ENCODE assay signal across 20 cellular contexts in the genomic region with DNA sequence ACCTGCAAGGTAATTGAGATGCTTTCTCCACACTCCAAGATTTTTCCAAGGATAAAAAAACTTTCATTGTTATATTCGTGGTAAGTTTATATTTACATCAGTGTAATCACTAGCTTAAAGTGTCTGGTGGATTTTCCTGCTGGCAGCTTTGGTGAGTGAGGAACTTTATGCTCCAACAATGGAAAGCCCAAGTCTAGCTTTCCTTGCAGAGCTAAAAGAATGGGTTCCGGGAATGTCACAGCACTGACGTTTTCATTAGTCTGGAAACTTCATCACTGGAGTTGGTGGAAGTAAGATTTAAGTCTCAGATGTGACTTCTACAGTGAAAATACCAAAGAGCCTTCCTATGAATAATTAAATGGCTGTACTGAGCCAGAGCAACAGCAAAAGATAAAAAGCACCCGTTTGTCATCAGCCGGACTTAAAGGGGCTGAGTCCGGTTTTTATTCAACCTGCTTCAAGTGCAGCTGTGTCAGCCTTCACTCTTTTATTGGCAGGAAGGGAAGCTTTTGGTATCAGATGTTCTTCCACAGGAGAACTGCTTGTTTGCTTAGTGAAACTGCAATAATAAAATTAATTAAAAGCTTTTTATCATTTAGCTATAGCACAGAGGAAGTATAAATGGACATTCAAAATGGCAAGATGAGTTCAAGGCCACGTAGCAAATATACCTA. TPM values are rescaled to one million over a fixed set of nuclear protein-coding genes. Genes with fewer than 3 reads are reported as not detected.
A peak's percentile ranks its signal among the peaks of the same experiment; 100 is the strongest.
DNase-seq lines count a peak whose midpoint lies in the region; ATAC-seq, FAIRE-seq and TF ChIP-seq lines count a peak whose summit lies in the region.
"Had no signal": no experiment of that assay in that cellular context is flagged by ENCODE, and none has a peak within 500 bp of the region (broad histone marks: within the 10 kb centered on the region; RNA-seq: fewer than 3 reads in every experiment).

No MANE protein-coding gene starts in this region.

- TF ChIP-seq POLR2A in endothelial cell of umbilical vein (IDR thresholded peaks at IDR 0.05; ENCODE audit: low read depth, low read length): no peak

- H3K9me3 ChIP-seq in endothelial cell of umbilical vein (replicated peaks; ENCODE audit: control insufficient read depth, insufficient read depth, low read length) (no peaks in the 10 kb centered on the region), A673 (ENCODE audit: low read depth, low read length, poor library complexity, severe bottlenecking) (no peaks in the 10 kb centered on the region)
- H3K9me3 ChIP-seq: pancreas, Peyer's patch, upper lobe of left lung had no signal

- H3K27me3 ChIP-seq in endothelial cell of umbilical vein (ENCODE audit: control insufficient read depth in 2 of 2, insufficient read depth in 2 of 2, low read length in 2 of 2): peaks cover 2 to 7% of the 10 kb centered on the region in 2 experiments
- H3K27me3 ChIP-seq in A673 (replicated peaks; ENCODE audit: insufficient read depth, low read depth, low read length, poor library complexity): no peaks in the 10 kb centered on the region
- H3K27me3 ChIP-seq: pancreas, Peyer's patch, upper lobe of left lung had no signal

- FAIRE-seq in endothelial cell of umbilical vein (lab: Jason Lieb, UNC): no peak
- FAIRE-seq: pancreas had no signal

- H3K9me1 ChIP-seq in endothelial cell of umbilical vein (replicated peaks; ENCODE audit: control insufficient read depth, extremely low read depth, insufficient read depth, low read length): no peaks in the 10 kb centered on the region

- DNase-seq in NCI-H2029 (lab: John Stamatoyannopoulos, UW) (peak; percentile 37), NCI-H2029 treated with DMSO at 0.1 percent for 48 hours (lab: John Stamatoyannopoulos, UW) (no peak), NCI-H748 (lab: John Stamatoyannopoulos, UW; ENCODE audit: unreplicated experiment) (peak; percentile 59), endothelial cell of umbilical vein (ENCODE audit: low read depth, low spot score) (peak; percentile 35), retinal pigment epithelial cell (ENCODE audit: low read depth) (no peak), GM13977 (ENCODE audit: low spot score) (no peak), A673 (ENCODE audit: low spot score) (no peak)
- DNase-seq: activated CD8-positive, alpha-beta T cell treated with anti-CD3 and anti-CD28 coated beads for 36 hours; activated naive CD8-positive, alpha-beta T cell treated with anti-CD3 and anti-CD28 coated beads for 36 hours; CD4-positive, alpha-beta T cell; effector CD4-positive, alpha-beta T cell; hippocampal formation; KG1; NCI-H524; pancreas; Peyer's patch; stimulated activated naive CD8-positive, alpha-beta T cell treated with anti-CD3 and anti-CD28 coated beads, Interleukin-15, Interleukin-2, amounts not matched to agents 100 U/mL and 50 U/mL, for 24 hours; SW 1271; upper lobe of left lung had no signal

- dilution Hi-C loops in endothelial cell of umbilical vein (cut with MboI; ENCODE audit: extremely low pct_ligation_motif_present, low sequenced_read_pairs): no loop called here

- H3K36me3 ChIP-seq in endothelial cell of umbilical vein (ENCODE audit: control insufficient read depth in 2 of 2, extremely low read depth in 1 of 2, insufficient read depth in 2 of 2, low read length in 2 of 2): no peaks in the 10 kb centered on the region
- H3K36me3 ChIP-seq in A673 (ENCODE audit: insufficient read depth, low read length, poor library complexity, severe bottlenecking): no peaks in the 10 kb centered on the region
- H3K36me3 ChIP-seq: pancreas, Peyer's patch, upper lobe of left lung had no signal

- POLR2A ChIA-PET in endothelial cell of umbilical vein (lab: Charles Lee): no interaction called here
- POLR2A ChIA-PET in A673 (lab: Charles Lee; ENCODE audit: low non-redundant PET): interaction anchor here (0.7 kb wide), 2 partner anchors 18 to 30 kb away, joined by 3 read pairs; no protein-coding TSS in a partner anchor

- intact Hi-C loops in endothelial cell of umbilical vein (cut with micrococcal nuclease) (no loop called here), A673 (cut with micrococcal nuclease; ENCODE audit: unreplicated experiment) (no loop called here)

- no peak for ATAC-seq in HG03378 (IDR thresholded peaks at IDR 0.05; ENCODE audit: unreplicated experiment)
- ATAC-seq: activated CD8-positive, alpha-beta T cell treated with anti-CD3 and anti-CD28 coated beads for 36 hours; pancreas; stimulated activated naive CD8-positive, alpha-beta T cell treated with anti-CD3 and anti-CD28 coated beads, Interleukin-15, Interleukin-2, amounts not matched to agents 100 U/mL and 50 U/mL, for 24 hours had no signal

- TF ChIP-seq CTCF in endothelial cell of umbilical vein (IDR thresholded peaks at IDR 0.05; ENCODE audit: extremely low read depth in 1 of 2, insufficient read depth in 1 of 2, low read depth in 1 of 2, low read length in 2 of 2) (no peak), retinal pigment epithelial cell (conservative IDR thresholded peaks at IDR 0.05; ENCODE audit: low read depth, low read length) (no peak), GM13977 (IDR thresholded peaks at IDR 0.05; ENCODE audit: extremely low read depth, insufficient read depth, missing control alignments) (no peak), A673 (conservative IDR thresholded peaks at IDR 0.05; ENCODE audit: low read depth, low read length) (no peak)

- CTCF ChIA-PET in endothelial cell of umbilical vein (lab: Charles Lee) (interaction anchor here (1.1 to 1.9 kb wide), 3 partner anchors 11 to 135 kb away, joined by 3 to 5 read pairs (median 5); no protein-coding TSS in a partner anchor), A673 (lab: Charles Lee) (no interaction called here)

- BruUV-seq in endothelial cell of umbilical vein (replicated peaks; lab: Mats Ljungman, UMichigan): no TSS peak
- no TSS peak for BruUV-seq in A673 (replicated peaks; lab: Mats Ljungman, UMichigan)

- H2AFZ ChIP-seq in endothelial cell of umbilical vein (ENCODE audit: low read depth, low read length): no peak overlapping the region

- no peak overlapping the region for H3K9ac ChIP-seq in endothelial cell of umbilical vein (replicated peaks; ENCODE audit: extremely low read depth, insufficient read depth, low read length)

- H3K79me2 ChIP-seq in endothelial cell of umbilical vein (ENCODE audit: control insufficient read depth, insufficient read depth, low read length): no peaks in the 10 kb centered on the region

- no peak overlapping the region for H3K4me3 ChIP-seq in endothelial cell of umbilical vein (replicated peaks in 1 of 3; ENCODE audit: insufficient read depth in 1 of 3, low read depth in 1 of 3, low read length in 3 of 3)
- H3K4me3 ChIP-seq in retinal pigment epithelial cell (ENCODE audit: low read length): peak overlapping the region; percentile 5
- no peak overlapping the region for H3K4me3 ChIP-seq in A673 (ENCODE audit: low read depth, low read length, poor library complexity, severe bottlenecking)
- H3K4me3 ChIP-seq: pancreas, Peyer's patch, upper lobe of left lung had no signal

- H4K20me1 ChIP-seq in endothelial cell of umbilical vein (replicated peaks; ENCODE audit: control insufficient read depth, extremely low read depth, insufficient read depth, low read length): no peaks in the 10 kb centered on the region

- no peak overlapping the region for H3K4me2 ChIP-seq in endothelial cell of umbilical vein (ENCODE audit: insufficient read depth, low read length)

- in situ Hi-C loops in GM13977 (cut with MboI; ENCODE audit: low pct_unique_long_range_greater_than_20kb, low sequenced_read_pairs, unreplicated experiment): no loop called here

- H3K27ac ChIP-seq in endothelial cell of umbilical vein (ENCODE audit: insufficient read depth, low read depth, low read length) (no peak overlapping the region), A673 (ENCODE audit: low read depth, low read length, poor library complexity, severe bottlenecking) (no peak overlapping the region)
- H3K27ac ChIP-seq: pancreas, Peyer's patch, upper lobe of left lung had no signal

- no peaks in the 10 kb centered on the region for H3K4me1 ChIP-seq in endothelial cell of umbilical vein (ENCODE audit: control insufficient read depth, extremely low read depth, insufficient read depth, low read length)
- H3K4me1 ChIP-seq in A673 (ENCODE audit: insufficient read depth, low read length, poor library complexity, severe bottlenecking): no peaks in the 10 kb centered on the region
- H3K4me1 ChIP-seq: pancreas, Peyer's patch had no signal

TF ChIP-seq in endothelial cell of umbilical vein, 7 proteins besides CTCF, POLR2A, EP300 and RAD21:
- TF ChIP-seq GATA2 (IDR thresholded peaks at IDR 0.05; ENCODE audit: insufficient read depth, insufficient read length, low read depth, low read length): no peak
- TF ChIP-seq EZH2 (IDR thresholded peaks at IDR 0.05; ENCODE audit: borderline replicate concordance, low read depth, low read length, severe bottlenecking): no peak
- no peak for TF ChIP-seq JUN (IDR thresholded peaks at IDR 0.05; ENCODE audit: borderline replicate concordance, insufficient read depth, insufficient read length, low read depth)
- TF ChIP-seq FOS (IDR thresholded peaks at IDR 0.05; ENCODE audit: borderline replicate concordance, insufficient read depth, low read length): no peak
- TF ChIP-seq, protein P1, sequence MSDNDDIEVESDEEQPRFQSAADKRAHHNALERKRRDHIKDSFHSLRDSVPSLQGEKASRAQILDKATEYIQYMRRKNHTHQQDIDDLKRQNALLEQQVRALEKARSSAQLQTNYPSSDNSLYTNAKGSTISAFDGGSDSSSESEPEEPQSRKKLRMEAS (IDR thresholded peaks at IDR 0.05; ENCODE audit: insufficient read depth, insufficient read length): no peak
- TF ChIP-seq MYC (IDR thresholded peaks at IDR 0.05; ENCODE audit: low read depth, low read length): no peak

RNA-seq across cellular contexts. Expression of a gene that starts 46.5 kb away (rescaled TPM):
- total RNA-seq in endothelial cell of umbilical vein: 4.7 and 5.1 TPM in 2 replicates
- 6.3 and 6.7 TPM in 2 replicates for polyA plus RNA-seq in endothelial cell of umbilical vein
- 6.3 and 7.6 TPM in 2 replicates for polyA plus RNA-seq in endothelial cell of umbilical vein (2011; cell fraction: cytosol; rRNA removed)
- polyA plus RNA-seq in endothelial cell of umbilical vein (2011; cell fraction: nucleus; rRNA removed): 3.6 and 3.8 TPM in 2 replicates
- 3.6 and 5.3 TPM in 2 replicates for polyA plus RNA-seq in endothelial cell of umbilical vein (2012)
- polyA minus RNA-seq in endothelial cell of umbilical vein: 4.3 and 4.4 TPM in 2 replicates
- polyA minus RNA-seq in endothelial cell of umbilical vein (2011; cell fraction: cytosol; rRNA and poly(A)+ RNA removed): not detected
- 2.5 and 2.6 TPM in 2 replicates for polyA minus RNA-seq in endothelial cell of umbilical vein (2011; cell fraction: nucleus; rRNA and poly(A)+ RNA removed)
- total RNA-seq in A673 (2021): 5.8 and 7.1 TPM in 2 replicates

Comparison
In these comparisons a context has a peak if more than half of its experiments do, and no peak if none do; other contexts are left out.
1. DNase-seq: peak in NCI-H2029 (single experiment), NCI-H748 (single experiment) and endothelial cell of umbilical vein (single experiment); none in NCI-H2029 treated with DMSO at 0.1 percent for 48 hours (single experiment), retinal pigment epithelial cell (single experiment), GM13977 (single experiment) and A673 (single experiment).